7 cellular contexts compared by ENCODE assay signal in the genomic region with DNA sequence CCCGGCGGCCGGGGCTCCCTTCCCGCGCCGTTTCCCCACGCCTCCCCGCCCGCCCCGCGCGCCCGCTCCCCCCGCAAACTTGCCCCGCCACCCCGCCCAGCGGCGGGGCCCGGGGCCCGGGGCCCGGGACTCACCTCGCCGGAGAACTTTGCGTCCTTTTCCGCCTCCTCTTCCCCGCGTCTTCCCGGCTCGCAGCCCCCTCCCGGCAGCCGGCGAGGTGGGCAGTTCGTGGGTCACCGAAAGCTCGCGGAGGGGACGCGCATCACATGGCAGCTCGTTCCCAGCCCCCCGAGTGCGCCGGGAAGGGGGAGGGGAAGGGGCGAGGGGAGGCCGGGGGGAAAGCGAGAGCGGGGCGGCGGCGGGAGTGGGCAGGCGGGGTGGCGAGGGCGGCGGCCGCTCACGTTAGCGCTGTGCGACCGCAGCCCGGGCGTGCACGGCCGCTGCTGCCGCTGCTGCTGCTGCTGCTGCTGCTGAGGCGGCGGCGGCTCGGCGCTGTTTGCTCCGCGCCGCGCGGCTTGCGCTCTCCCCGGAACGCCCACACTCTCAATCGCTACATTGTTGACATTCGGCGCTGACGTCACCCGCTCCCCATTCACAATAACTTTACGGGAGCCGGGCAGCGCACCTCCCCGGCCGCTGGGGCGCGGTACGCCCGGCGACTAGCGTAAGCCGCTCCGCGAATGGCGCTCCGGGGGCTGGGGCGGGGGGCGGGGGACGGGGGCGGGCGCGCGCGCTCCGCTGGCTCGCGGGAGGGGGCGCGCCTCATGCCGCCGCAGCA. TPM values are rescaled to one million over a fixed set of nuclear protein-coding genes. Genes with fewer than 3 reads are reported as not detected.
DNase-seq lines count a peak whose midpoint lies in the region; ATAC-seq and TF ChIP-seq lines count a peak whose summit lies in the region.

A gene (minus strand): TSS at position 498 of the 778 bp plus-strand sequence. CDS start 287,999 bp downstream, outside the sequence.

- H3K4me3 ChIP-seq in kidney epithelial cell (ENCODE audit: low read depth, low read length), result peak within 1 kb of the TSS; percentile 76

- H3K27me3 ChIP-seq in kidney epithelial cell (ENCODE audit: control insufficient read depth, insufficient read depth, low read length), result peaks cover 2% of the 10 kb centered on the region

- peak; percentile 76 for ATAC-seq in GM18867 (IDR thresholded peaks at IDR 0.05; ENCODE audit: unreplicated experiment)
- peak; percentile 68 for ATAC-seq in HG03095 (IDR thresholded peaks at IDR 0.05; ENCODE audit: unreplicated experiment)

- peak; percentile 91 for DNase-seq in NCI-H2196 (lab: John Stamatoyannopoulos, UW; ENCODE audit: unreplicated experiment)
- DNase-seq in activated CD4-positive, CD25-positive, alpha-beta regulatory T cell treated with anti-CD3 and anti-CD28 coated beads, Interleukin-2, amount 50 U/mL, for 72 hours, result peak; percentile 89
- peak; percentile 84 for DNase-seq in cerebellar cortex (ENCODE audit: low spot score)
- no peak for DNase-seq in kidney epithelial cell (ENCODE audit: low read depth)
- peak; percentile 81 to 84 for DNase-seq in stimulated activated CD4-positive, alpha-beta T cell treated with anti-CD3 and anti-CD28 coated beads, Interleukin-15, amount 100 ng/mL, for 1 hour (ENCODE audit: low read depth in 1 of 2, low spot score in 1 of 2)

- no peaks in the 10 kb centered on the region for H3K36me3 ChIP-seq in kidney epithelial cell (ENCODE audit: control insufficient read depth, insufficient read depth, low read length)

- no peak for TF ChIP-seq CTCF in kidney epithelial cell (IDR thresholded peaks at IDR 0.05; ENCODE audit: insufficient read depth, low read length, poor library complexity, severe bottlenecking)

RNA-seq across cellular contexts. Expression of the gene that starts here (rescaled TPM):
- total RNA-seq in kidney epithelial cell, result 5.0 and 11.6 TPM in 2 replicates
